Comparison of ENCODE assay signal across 1 cellular context in the genomic region with DNA sequence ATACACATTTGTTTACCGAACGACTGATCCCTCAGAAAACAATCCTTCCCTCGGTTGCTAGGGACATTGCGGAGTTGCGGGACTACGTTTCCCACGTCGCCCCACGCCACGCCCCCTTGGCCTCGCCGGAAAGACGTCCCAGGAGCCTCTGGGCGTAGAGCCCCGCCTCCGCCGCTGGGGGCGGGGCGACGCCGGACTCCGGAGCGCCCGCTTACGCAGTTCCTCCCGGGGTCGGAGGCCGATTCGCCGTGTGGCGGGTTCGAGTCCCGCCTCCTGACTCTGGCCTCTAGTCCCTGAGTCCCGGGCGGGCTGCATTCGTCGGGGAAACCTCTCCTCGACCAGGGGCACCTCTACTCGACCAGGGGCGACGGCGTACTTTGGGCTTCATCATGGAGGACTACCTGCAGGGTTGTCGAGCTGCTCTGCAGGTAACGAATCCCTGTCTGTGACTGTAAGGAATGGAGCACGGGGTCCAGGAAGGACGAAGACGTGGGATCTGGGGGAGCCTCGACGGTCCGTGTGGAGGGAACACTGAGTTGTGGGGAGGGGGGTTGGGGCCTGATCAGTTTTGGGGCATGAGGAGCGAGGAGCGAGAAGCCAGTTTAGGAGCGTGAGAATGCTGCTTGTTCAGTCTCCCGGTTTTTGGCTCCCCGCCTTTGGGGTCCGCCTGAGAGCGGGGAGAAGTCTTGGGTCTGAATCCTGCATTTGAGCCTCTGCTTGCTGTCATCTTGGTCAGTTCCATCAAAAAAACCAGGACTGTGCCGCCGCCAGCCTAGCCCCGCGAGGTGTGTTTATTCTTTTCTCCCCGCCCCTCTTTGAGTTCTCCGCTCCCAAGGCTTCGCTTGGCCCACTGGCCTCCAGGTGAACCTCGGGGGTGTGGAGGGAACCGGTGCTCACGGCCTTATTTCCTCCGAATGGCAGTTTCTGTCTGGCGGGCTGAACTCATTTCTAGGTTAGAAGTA.
TF ChIP-seq lines count a peak whose summit lies in the region.

A gene with protein sequence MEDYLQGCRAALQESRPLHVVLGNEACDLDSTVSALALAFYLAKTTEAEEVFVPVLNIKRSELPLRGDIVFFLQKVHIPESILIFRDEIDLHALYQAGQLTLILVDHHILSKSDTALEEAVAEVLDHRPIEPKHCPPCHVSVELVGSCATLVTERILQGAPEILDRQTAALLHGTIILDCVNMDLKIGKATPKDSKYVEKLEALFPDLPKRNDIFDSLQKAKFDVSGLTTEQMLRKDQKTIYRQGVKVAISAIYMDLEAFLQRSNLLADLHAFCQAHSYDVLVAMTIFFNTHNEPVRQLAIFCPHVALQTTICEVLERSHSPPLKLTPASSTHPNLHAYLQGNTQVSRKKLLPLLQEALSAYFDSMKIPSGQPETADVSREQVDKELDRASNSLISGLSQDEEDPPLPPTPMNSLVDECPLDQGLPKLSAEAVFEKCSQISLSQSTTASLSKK (plus strand): TSS at position 206 of the 962 bp plus-strand sequence. CDS start 184 bp downstream, at position 390.

TF ChIP-seq in HepG2, 621 proteins besides CTCF, POLR2A, EP300 and RAD21 (continued from another document and continues in another):
- TF ChIP-seq, protein P1, sequence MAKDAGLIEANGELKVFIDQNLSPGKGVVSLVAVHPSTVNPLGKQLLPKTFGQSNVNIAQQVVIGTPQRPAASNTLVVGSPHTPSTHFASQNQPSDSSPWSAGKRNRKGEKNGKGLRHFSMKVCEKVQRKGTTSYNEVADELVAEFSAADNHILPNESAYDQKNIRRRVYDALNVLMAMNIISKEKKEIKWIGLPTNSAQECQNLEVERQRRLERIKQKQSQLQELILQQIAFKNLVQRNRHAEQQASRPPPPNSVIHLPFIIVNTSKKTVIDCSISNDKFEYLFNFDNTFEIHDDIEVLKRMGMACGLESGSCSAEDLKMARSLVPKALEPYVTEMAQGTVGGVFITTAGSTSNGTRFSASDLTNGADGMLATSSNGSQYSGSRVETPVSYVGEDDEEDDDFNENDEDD (CRISPR knock-in tag; IDR thresholded peaks at IDR 0.05; ENCODE audit: borderline replicate concordance) = peak; percentile 9; the same call in 1 of the 2 replicates
- TF ChIP-seq, protein P2, sequence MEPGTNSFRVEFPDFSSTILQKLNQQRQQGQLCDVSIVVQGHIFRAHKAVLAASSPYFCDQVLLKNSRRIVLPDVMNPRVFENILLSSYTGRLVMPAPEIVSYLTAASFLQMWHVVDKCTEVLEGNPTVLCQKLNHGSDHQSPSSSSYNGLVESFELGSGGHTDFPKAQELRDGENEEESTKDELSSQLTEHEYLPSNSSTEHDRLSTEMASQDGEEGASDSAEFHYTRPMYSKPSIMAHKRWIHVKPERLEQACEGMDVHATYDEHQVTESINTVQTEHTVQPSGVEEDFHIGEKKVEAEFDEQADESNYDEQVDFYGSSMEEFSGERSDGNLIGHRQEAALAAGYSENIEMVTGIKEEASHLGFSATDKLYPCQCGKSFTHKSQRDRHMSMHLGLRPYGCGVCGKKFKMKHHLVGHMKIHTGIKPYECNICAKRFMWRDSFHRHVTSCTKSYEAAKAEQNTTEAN (CRISPR knock-in tag; conservative IDR thresholded peaks at IDR 0.05) = 0 out of 2 replicates have a peak, but pooled peaks have one; percentile 62
- TF ChIP-seq ZZZ3 (CRISPR knock-in tag; IDR thresholded peaks at IDR 0.05; ENCODE audit: borderline replicate concordance) = no peak
- no peak for TF ChIP-seq MTA3 (CRISPR knock-in tag; IDR thresholded peaks at IDR 0.05)
- peak; percentile 80 for TF ChIP-seq ZNF605 (CRISPR knock-in tag; IDR thresholded peaks at IDR 0.05)
- no peak; the same call in 1 of the 2 replicates for TF ChIP-seq ZNF709 (CRISPR knock-in tag; IDR thresholded peaks at IDR 0.05)
- TF ChIP-seq RBFOX2 (IDR thresholded peaks at IDR 0.05; ENCODE audit: low read depth, low read length) = peak; percentile 82
- TF ChIP-seq, protein P3, sequence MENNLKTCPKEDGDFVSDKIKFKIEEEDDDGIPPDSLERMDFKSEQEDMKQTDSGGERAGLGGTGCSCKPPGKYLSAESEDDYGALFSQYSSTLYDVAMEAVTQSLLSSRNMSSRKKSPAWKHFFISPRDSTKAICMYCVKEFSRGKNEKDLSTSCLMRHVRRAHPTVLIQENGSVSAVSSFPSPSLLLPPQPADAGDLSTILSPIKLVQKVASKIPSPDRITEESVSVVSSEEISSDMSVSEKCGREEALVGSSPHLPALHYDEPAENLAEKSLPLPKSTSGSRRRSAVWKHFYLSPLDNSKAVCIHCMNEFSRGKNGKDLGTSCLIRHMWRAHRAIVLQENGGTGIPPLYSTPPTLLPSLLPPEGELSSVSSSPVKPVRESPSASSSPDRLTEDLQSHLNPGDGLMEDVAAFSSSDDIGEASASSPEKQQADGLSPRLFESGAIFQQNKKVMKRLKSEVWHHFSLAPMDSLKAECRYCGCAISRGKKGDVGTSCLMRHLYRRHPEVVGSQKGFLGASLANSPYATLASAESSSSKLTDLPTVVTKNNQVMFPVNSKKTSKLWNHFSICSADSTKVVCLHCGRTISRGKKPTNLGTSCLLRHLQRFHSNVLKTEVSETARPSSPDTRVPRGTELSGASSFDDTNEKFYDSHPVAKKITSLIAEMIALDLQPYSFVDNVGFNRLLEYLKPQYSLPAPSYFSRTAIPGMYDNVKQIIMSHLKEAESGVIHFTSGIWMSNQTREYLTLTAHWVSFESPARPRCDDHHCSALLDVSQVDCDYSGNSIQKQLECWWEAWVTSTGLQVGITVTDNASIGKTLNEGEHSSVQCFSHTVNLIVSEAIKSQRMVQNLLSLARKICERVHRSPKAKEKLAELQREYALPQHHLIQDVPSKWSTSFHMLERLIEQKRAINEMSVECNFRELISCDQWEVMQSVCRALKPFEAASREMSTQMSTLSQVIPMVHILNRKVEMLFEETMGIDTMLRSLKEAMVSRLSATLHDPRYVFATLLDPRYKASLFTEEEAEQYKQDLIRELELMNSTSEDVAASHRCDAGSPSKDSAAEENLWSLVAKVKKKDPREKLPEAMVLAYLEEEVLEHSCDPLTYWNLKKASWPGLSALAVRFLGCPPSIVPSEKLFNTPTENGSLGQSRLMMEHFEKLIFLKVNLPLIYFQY (CRISPR knock-in tag; IDR thresholded peaks at IDR 0.05; ENCODE audit: borderline replicate concordance) = no peak
- TF ChIP-seq MED8 (CRISPR knock-in tag; IDR thresholded peaks at IDR 0.05; ENCODE audit: insufficient replicate concordance) = no peak
- no peak for TF ChIP-seq ZNF549 (CRISPR knock-in tag; IDR thresholded peaks at IDR 0.05)
- no peak for TF ChIP-seq SRF (IDR thresholded peaks at IDR 0.05; ENCODE audit: low read depth, low read length)
- no peak for TF ChIP-seq TEAD3 (CRISPR knock-in tag; optimal IDR thresholded peaks at IDR 0.05; ENCODE audit: borderline replicate concordance)
- TF ChIP-seq ZMAT3 (CRISPR knock-in tag; conservative IDR thresholded peaks at IDR 0.05) = 0 out of 2 replicates have a peak, but pooled peaks have one; percentile 46
- no peak for TF ChIP-seq RAD51 (IDR thresholded peaks at IDR 0.05; ENCODE audit: borderline replicate concordance)
- no peak for TF ChIP-seq SMARCE1 (IDR thresholded peaks at IDR 0.05; ENCODE audit: borderline replicate concordance)
- TF ChIP-seq NR2C2 (CRISPR knock-in tag; IDR thresholded peaks at IDR 0.05; ENCODE audit: borderline replicate concordance) = peak; percentile 93
- TF ChIP-seq ZNF121 (CRISPR knock-in tag; IDR thresholded peaks at IDR 0.05) = 0 out of 2 replicates have a peak, but pooled peaks have one; percentile 27
- no peak; the same call in 1 of the 2 replicates for TF ChIP-seq KDM5A (IDR thresholded peaks at IDR 0.05; ENCODE audit: borderline replicate concordance, low read length)
- TF ChIP-seq ZFYVE20 (CRISPR knock-in tag; IDR thresholded peaks at IDR 0.05; ENCODE audit: borderline replicate concordance, low read depth) = no peak
- no peak for TF ChIP-seq NFATC3 (CRISPR knock-in tag; IDR thresholded peaks at IDR 0.05)
- 0 out of 2 replicates have a peak, but pooled peaks have one; percentile 46 for TF ChIP-seq ZNF547 (CRISPR knock-in tag; IDR thresholded peaks at IDR 0.05)
- TF ChIP-seq, protein P4, sequence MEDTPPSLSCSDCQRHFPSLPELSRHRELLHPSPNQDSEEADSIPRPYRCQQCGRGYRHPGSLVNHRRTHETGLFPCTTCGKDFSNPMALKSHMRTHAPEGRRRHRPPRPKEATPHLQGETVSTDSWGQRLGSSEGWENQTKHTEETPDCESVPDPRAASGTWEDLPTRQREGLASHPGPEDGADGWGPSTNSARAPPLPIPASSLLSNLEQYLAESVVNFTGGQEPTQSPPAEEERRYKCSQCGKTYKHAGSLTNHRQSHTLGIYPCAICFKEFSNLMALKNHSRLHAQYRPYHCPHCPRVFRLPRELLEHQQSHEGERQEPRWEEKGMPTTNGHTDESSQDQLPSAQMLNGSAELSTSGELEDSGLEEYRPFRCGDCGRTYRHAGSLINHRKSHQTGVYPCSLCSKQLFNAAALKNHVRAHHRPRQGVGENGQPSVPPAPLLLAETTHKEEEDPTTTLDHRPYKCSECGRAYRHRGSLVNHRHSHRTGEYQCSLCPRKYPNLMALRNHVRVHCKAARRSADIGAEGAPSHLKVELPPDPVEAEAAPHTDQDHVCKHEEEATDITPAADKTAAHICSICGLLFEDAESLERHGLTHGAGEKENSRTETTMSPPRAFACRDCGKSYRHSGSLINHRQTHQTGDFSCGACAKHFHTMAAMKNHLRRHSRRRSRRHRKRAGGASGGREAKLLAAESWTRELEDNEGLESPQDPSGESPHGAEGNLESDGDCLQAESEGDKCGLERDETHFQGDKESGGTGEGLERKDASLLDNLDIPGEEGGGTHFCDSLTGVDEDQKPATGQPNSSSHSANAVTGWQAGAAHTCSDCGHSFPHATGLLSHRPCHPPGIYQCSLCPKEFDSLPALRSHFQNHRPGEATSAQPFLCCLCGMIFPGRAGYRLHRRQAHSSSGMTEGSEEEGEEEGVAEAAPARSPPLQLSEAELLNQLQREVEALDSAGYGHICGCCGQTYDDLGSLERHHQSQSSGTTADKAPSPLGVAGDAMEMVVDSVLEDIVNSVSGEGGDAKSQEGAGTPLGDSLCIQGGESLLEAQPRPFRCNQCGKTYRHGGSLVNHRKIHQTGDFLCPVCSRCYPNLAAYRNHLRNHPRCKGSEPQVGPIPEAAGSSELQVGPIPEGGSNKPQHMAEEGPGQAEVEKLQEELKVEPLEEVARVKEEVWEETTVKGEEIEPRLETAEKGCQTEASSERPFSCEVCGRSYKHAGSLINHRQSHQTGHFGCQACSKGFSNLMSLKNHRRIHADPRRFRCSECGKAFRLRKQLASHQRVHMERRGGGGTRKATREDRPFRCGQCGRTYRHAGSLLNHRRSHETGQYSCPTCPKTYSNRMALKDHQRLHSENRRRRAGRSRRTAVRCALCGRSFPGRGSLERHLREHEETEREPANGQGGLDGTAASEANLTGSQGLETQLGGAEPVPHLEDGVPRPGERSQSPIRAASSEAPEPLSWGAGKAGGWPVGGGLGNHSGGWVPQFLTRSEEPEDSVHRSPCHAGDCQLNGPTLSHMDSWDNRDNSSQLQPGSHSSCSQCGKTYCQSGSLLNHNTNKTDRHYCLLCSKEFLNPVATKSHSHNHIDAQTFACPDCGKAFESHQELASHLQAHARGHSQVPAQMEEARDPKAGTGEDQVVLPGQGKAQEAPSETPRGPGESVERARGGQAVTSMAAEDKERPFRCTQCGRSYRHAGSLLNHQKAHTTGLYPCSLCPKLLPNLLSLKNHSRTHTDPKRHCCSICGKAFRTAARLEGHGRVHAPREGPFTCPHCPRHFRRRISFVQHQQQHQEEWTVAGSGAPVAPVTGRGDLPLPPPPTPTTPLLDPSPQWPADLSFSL (CRISPR knock-in tag; IDR thresholded peaks at IDR 0.05) = no peak
- TF ChIP-seq ZNF160 (CRISPR knock-in tag; IDR thresholded peaks at IDR 0.05) = no peak
- TF ChIP-seq, protein P5, sequence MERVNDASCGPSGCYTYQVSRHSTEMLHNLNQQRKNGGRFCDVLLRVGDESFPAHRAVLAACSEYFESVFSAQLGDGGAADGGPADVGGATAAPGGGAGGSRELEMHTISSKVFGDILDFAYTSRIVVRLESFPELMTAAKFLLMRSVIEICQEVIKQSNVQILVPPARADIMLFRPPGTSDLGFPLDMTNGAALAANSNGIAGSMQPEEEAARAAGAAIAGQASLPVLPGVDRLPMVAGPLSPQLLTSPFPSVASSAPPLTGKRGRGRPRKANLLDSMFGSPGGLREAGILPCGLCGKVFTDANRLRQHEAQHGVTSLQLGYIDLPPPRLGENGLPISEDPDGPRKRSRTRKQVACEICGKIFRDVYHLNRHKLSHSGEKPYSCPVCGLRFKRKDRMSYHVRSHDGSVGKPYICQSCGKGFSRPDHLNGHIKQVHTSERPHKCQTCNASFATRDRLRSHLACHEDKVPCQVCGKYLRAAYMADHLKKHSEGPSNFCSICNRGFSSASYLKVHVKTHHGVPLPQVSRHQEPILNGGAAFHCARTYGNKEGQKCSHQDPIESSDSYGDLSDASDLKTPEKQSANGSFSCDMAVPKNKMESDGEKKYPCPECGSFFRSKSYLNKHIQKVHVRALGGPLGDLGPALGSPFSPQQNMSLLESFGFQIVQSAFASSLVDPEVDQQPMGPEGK (CRISPR knock-in tag; IDR thresholded peaks at IDR 0.05) = peak; percentile 48
- no peak for TF ChIP-seq ZNF850 (CRISPR knock-in tag; conservative IDR thresholded peaks at IDR 0.05)
- no peak for TF ChIP-seq ZNF713 (CRISPR knock-in tag; IDR thresholded peaks at IDR 0.05)
- TF ChIP-seq TP53 (CRISPR knock-in tag; conservative IDR thresholded peaks at IDR 0.05) = peak; percentile 67; the same call in 1 of the 2 replicates
- TF ChIP-seq, protein P6, sequence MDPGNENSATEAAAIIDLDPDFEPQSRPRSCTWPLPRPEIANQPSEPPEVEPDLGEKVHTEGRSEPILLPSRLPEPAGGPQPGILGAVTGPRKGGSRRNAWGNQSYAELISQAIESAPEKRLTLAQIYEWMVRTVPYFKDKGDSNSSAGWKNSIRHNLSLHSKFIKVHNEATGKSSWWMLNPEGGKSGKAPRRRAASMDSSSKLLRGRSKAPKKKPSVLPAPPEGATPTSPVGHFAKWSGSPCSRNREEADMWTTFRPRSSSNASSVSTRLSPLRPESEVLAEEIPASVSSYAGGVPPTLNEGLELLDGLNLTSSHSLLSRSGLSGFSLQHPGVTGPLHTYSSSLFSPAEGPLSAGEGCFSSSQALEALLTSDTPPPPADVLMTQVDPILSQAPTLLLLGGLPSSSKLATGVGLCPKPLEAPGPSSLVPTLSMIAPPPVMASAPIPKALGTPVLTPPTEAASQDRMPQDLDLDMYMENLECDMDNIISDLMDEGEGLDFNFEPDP (CRISPR knock-in tag; conservative IDR thresholded peaks at IDR 0.05) = no peak
- no peak for TF ChIP-seq ZNF569 (CRISPR knock-in tag; IDR thresholded peaks at IDR 0.05; ENCODE audit: borderline replicate concordance)
- TF ChIP-seq, protein P7, sequence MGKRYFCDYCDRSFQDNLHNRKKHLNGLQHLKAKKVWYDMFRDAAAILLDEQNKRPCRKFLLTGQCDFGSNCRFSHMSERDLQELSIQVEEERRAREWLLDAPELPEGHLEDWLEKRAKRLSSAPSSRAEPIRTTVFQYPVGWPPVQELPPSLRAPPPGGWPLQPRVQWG (CRISPR knock-in tag; IDR thresholded peaks at IDR 0.05; ENCODE audit: borderline replicate concordance, low read depth) = no peak
- TF ChIP-seq ZNF761 (CRISPR knock-in tag; conservative IDR thresholded peaks at IDR 0.05) = no peak
- TF ChIP-seq, protein P8, sequence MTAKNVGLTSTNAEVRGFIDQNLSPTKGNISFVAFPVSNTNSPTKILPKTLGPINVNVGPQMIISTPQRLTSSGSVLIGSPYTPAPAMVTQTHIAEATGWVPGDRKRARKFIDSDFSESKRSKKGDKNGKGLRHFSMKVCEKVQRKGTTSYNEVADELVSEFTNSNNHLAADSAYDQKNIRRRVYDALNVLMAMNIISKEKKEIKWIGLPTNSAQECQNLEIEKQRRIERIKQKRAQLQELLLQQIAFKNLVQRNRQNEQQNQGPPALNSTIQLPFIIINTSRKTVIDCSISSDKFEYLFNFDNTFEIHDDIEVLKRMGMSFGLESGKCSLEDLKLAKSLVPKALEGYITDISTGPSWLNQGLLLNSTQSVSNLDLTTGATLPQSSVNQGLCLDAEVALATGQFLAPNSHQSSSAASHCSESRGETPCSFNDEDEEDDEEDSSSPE (CRISPR knock-in tag; IDR thresholded peaks at IDR 0.05) = no peak
